In the genomic region with DNA sequence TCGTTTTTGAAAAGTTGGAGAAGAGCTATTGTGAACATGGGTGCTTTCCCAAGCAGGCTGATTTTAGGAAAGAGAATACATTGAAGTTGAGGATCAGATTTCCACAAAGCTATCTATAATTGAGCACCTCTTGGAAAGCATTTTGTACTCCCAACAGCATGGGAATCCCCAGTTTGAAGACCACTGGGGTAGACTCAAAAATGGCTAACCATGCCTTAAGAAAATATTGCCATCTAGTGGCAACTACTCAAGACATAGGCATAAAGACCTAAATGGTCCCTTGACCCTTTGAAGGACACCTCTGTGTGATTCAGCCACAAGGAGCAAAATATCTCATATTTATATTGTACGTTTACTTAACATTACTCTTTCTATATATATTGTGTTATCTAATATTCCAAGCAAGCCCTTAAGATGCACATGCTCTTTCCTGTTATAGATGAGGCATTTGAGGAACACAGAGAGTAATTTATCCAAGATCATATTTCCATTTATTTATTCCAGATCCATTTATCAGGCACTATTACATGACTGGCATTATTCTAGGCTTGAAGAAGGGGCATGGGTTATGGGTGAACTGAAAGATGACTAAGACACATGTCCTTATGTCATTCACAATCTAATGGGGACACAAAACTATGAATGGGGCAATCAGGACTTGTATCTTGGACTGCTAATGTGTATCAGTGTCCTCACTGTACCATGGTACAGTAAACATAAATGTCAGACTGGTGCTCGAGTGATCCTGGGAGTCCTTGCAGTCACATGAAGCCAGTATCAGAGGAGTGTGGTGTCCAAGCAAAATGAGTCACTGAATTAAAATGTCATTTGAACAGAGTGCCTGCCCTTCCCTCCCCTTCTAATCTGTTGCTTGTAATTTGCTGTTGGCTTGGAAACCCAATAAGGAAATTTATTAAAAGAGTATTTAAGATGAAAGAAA, we compare ENCODE assay signal across 8 cellular contexts.
DNase-seq lines count a peak whose midpoint lies in the region; ATAC-seq and TF ChIP-seq lines count a peak whose summit lies in the region.

No MANE protein-coding gene starts in this region.

- no peaks in the 10 kb centered on the region for H4K20me1 ChIP-seq in Loucy (ENCODE audit: insufficient read depth, low read length, poor library complexity, severe bottlenecking)

- no peaks in the 10 kb centered on the region for H3F3A ChIP-seq in Loucy (ENCODE audit: low read depth)

- no peaks in the 10 kb centered on the region for H3K79me2 ChIP-seq in Loucy (ENCODE audit: insufficient read depth, low read length)

- no peaks in the 10 kb centered on the region for H3K27me3 ChIP-seq in Loucy (ENCODE audit: insufficient read depth, low read length, poor library complexity, severe bottlenecking)
- no peaks in the 10 kb centered on the region for H3K27me3 ChIP-seq in adipocyte (replicated peaks; ENCODE audit: control insufficient read depth, insufficient read depth, low read length)
- H3K27me3 ChIP-seq in upper lobe of right lung, result no peaks in the 10 kb centered on the region

- H3K27ac ChIP-seq in upper lobe of right lung, result no peak overlapping the region

- DNase-seq in NCI-H2171 treated with DMSO at 0.1 percent for 48 hours (lab: John Stamatoyannopoulos, UW) (peak; percentile 14), NCI-H2171 (lab: John Stamatoyannopoulos, UW) (no peak), adipocyte (ENCODE audit: low read depth) (peak; percentile 82), iPS-NIHi11 (ENCODE audit: low spot score) (peak; percentile 73), upper lobe of right lung (no peak)
- no peak for DNase-seq in stimulated activated CD4-positive, alpha-beta T cell treated with anti-CD3 and anti-CD28 coated beads, Interleukin-2, amount 100 ng/mL, for 24 hours

- H3K9me2 ChIP-seq in Loucy (replicated peaks; ENCODE audit: low read depth, low read length), result no peaks in the 10 kb centered on the region

- H3K9me3 ChIP-seq in Loucy (ENCODE audit: insufficient read depth, low read depth, low read length) (no peaks in the 10 kb centered on the region), adipocyte (ENCODE audit: control insufficient read depth, low read length) (no peaks in the 10 kb centered on the region), upper lobe of right lung (no peaks in the 10 kb centered on the region)

- peak overlapping the region; percentile 20 for H3K4me2 ChIP-seq in Loucy (ENCODE audit: low read depth, low read length, poor library complexity, severe bottlenecking)

- ATAC-seq in upper lobe of right lung, result peak; percentile 76
- no peak for ATAC-seq in GM19397 (IDR thresholded peaks at IDR 0.05; ENCODE audit: unreplicated experiment)

- H2AFZ ChIP-seq in Loucy (ENCODE audit: low read length), result peak overlapping the region; percentile 80

- intact Hi-C loops in upper lobe of right lung (cut with DNase I), result no loop called here

- H3K9ac ChIP-seq in Loucy (ENCODE audit: low read depth, low read length, poor library complexity, severe bottlenecking) (no peak overlapping the region), adipocyte (ENCODE audit: low read length) (peak overlapping the region; percentile 67)

- H3K4me1 ChIP-seq in Loucy (ENCODE audit: insufficient read depth, low read length, poor library complexity, severe bottlenecking) (no peaks in the 10 kb centered on the region), adipocyte (ENCODE audit: control insufficient read depth, insufficient read depth, low read length) (peaks cover 24% of the 10 kb centered on the region), upper lobe of right lung (no peaks in the 10 kb centered on the region)

- H3K36me3 ChIP-seq in Loucy (ENCODE audit: insufficient read depth, low read length), result no peaks in the 10 kb centered on the region
- no peaks in the 10 kb centered on the region for H3K36me3 ChIP-seq in adipocyte (ENCODE audit: control insufficient read depth, insufficient read depth, low read length, severe bottlenecking)
- no peaks in the 10 kb centered on the region for H3K36me3 ChIP-seq in upper lobe of right lung

- H3K4me3 ChIP-seq in Loucy (ENCODE audit: low read length, poor library complexity, severe bottlenecking), result no peak overlapping the region
- H3K4me3 ChIP-seq in adipocyte (ENCODE audit: low read length), result peak overlapping the region; percentile 52
- H3K4me3 ChIP-seq in upper lobe of right lung, result no peak overlapping the region

- TF ChIP-seq CTCF in Loucy (conservative IDR thresholded peaks at IDR 0.05; ENCODE audit: low read length), result peak; percentile 76
- TF ChIP-seq CTCF in upper lobe of right lung (IDR thresholded peaks at IDR 0.05), result peak; percentile 56

Comparison
In these comparisons a context has a peak if more than half of its experiments do, and no peak if none do; other contexts are left out.
1. DNase-seq: peak in NCI-H2171 treated with DMSO at 0.1 percent for 48 hours (single experiment), adipocyte (single experiment) and iPS-NIHi11 (single experiment); none in NCI-H2171 (single experiment), upper lobe of right lung (single experiment) and stimulated activated CD4-positive, alpha-beta T cell treated with anti-CD3 and anti-CD28 coated beads, Interleukin-2, amount 100 ng/mL, for 24 hours (0 of 2).